21 cellular contexts compared by ENCODE assay signal in the genomic region with DNA sequence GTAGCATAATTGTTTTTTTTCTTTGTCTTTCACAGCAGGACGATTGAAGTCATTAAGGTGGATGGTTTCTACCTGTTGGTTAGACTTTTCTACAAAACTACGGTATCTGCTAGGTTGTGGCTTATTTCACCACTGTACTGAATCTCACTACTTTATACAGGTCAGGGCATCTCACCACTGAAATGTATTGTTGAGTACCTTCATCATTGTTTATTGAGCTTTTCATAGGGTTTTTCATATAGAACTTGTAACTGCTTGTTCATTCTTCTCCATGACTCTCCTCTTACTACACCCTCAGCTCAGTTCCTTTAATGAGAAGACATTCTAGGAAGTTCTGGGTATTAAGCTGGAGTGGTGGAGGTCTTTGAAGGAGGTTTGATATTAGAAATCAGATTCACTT.
DNase-seq lines count a peak whose midpoint lies in the region; ATAC-seq, FAIRE-seq and TF ChIP-seq lines count a peak whose summit lies in the region.
"Had no signal": no experiment of that assay in that cellular context is flagged by ENCODE, and none has a peak within 500 bp of the region (broad histone marks: within the 10 kb centered on the region; RNA-seq: fewer than 3 reads in every experiment).

No MANE protein-coding gene starts in this region.

- no peaks in the 10 kb centered on the region for H4K20me1 ChIP-seq in SK-N-SH (ENCODE audit: insufficient read depth)

- no peak overlapping the region for H3K4me3 Mint-ChIP-seq in activated T-helper 2 cell treated with anti-CD3 and anti-CD28 coated beads, Interferon-gamma antibody, Interleukin-2, Interleukin-4, amounts not matched to agents 10 μg/mL and 5 μg/mL and 100 μg/mL, durations not matched to agents 14 hours and 24 hours and 36 hours (ENCODE audit: low read depth)
- H3K4me3 Mint-ChIP-seq: CD4-positive, alpha-beta memory T cell had no signal

- no peaks in the 10 kb centered on the region for H3K9me2 ChIP-seq in SK-N-SH

- H3K27ac ChIP-seq in HEK293 (ENCODE audit: extremely low read depth, low read depth, low read length), result no peak overlapping the region
- peak overlapping the region; percentile 14 for H3K27ac ChIP-seq in epithelial cell of prostate
- H3K27ac ChIP-seq in SK-N-SH (ENCODE audit: low read depth in 2 of 2, low read length in 1 of 2), result no peak overlapping the region
- H3K27ac ChIP-seq: A549 had no signal

- ATAC-seq in HG03439 (IDR thresholded peaks at IDR 0.05; ENCODE audit: unreplicated experiment), result no peak
- ATAC-seq: A549 had no signal

- no peaks in the 10 kb centered on the region for H3K27me3 Mint-ChIP-seq in activated T-helper 2 cell treated with anti-CD3 and anti-CD28 coated beads, Interferon-gamma antibody, Interleukin-2, Interleukin-4, amounts not matched to agents 10 μg/mL and 5 μg/mL and 100 μg/mL, durations not matched to agents 14 hours and 24 hours and 36 hours (ENCODE audit: low read depth)
- H3K27me3 Mint-ChIP-seq: CD4-positive, alpha-beta memory T cell had no signal

- intact Hi-C loops in activated T-helper 2 cell treated with anti-CD3 and anti-CD28 coated beads, Interferon-gamma antibody, Interleukin-2, Interleukin-4, amounts not matched to agents 10 μg/mL and 5 μg/mL and 100 μg/mL, durations not matched to agents 14 hours and 24 hours and 36 hours (cut with micrococcal nuclease), result no loop called here

- no peaks in the 10 kb centered on the region for H3K9me3 ChIP-seq in HEK293 (ENCODE audit: control insufficient read depth, insufficient read depth, low read depth, low read length)
- no peaks in the 10 kb centered on the region for H3K9me3 ChIP-seq in SK-N-SH
- H3K9me3 ChIP-seq: A549, HAP-1 had no signal

- no peaks in the 10 kb centered on the region for H3K36me3 Mint-ChIP-seq in activated T-helper 2 cell treated with anti-CD3 and anti-CD28 coated beads, Interferon-gamma antibody, Interleukin-2, Interleukin-4, amounts not matched to agents 10 μg/mL and 5 μg/mL and 100 μg/mL, durations not matched to agents 14 hours and 24 hours and 36 hours (ENCODE audit: low read depth)

- CTCF ChIA-PET in HEK293 (lab: Yijun Ruan, JAX) (no interaction called here), SK-N-SH (lab: Yijun Ruan, JAX) (interaction anchor here (1.0 kb wide), 1 partner anchor 23 kb away, joined by 3 read pairs; no protein-coding TSS in a partner anchor)

- TF ChIP-seq EP300 in SK-N-SH (IDR thresholded peaks at IDR 0.05; ENCODE audit: borderline replicate concordance in 1 of 2, low read depth in 1 of 2, low read length in 1 of 2), result no peak

- H3K4me1 Mint-ChIP-seq in activated T-helper 2 cell treated with anti-CD3 and anti-CD28 coated beads, Interferon-gamma antibody, Interleukin-2, Interleukin-4, amounts not matched to agents 10 μg/mL and 5 μg/mL and 100 μg/mL, durations not matched to agents 14 hours and 24 hours and 36 hours (ENCODE audit: low read depth), result peaks cover 14% of the 10 kb centered on the region

- no peak for TF ChIP-seq RAD21 in SK-N-SH (IDR thresholded peaks at IDR 0.05; ENCODE audit: low read length)

- TF ChIP-seq CTCF in HEK293 (tag by site-specific recombination; IDR thresholded peaks at IDR 0.05) (no peak), SK-N-SH (IDR thresholded peaks at IDR 0.05) (no peak)

- H3K36me3 ChIP-seq in HEK293 (ENCODE audit: control insufficient read depth in 2 of 2, insufficient read depth in 1 of 2, low read length in 2 of 2) (no peaks in the 10 kb centered on the region), SK-N-SH (replicated peaks in 1 of 2; ENCODE audit: control insufficient read depth in 1 of 2, insufficient read depth in 2 of 2, low read length in 1 of 2) (no peaks in the 10 kb centered on the region)
- H3K36me3 ChIP-seq: HAP-1 had no signal

- H3K79me2 ChIP-seq in SK-N-SH (ENCODE audit: insufficient read depth), result peaks cover 26% of the 10 kb centered on the region; the same call in 1 of the 2 replicates

- POLR2A ChIA-PET in HEK293 (lab: Yijun Ruan, JAX), result no interaction called here
- POLR2A ChIA-PET in SK-N-SH (lab: Yijun Ruan, JAX), result no interaction called here

- TF ChIP-seq POLR2A in GM12891 (IDR thresholded peaks at IDR 0.05; ENCODE audit: low read depth, low read length), result no peak

- H3K4me3 ChIP-seq in HEK293 (ENCODE audit: low read depth, low read length) (no peak overlapping the region), SK-N-SH (ENCODE audit: low read depth in 2 of 2, low read length in 1 of 2) (no peak overlapping the region)
- H3K4me3 ChIP-seq: A549, HAP-1 had no signal

- H3K9ac ChIP-seq in SK-N-SH, result no peak overlapping the region

- peaks cover 7% of the 10 kb centered on the region for H3F3A ChIP-seq in SK-N-SH (replicated peaks; ENCODE audit: insufficient read depth)

- H3K4me2 ChIP-seq in SK-N-SH, result no peak overlapping the region
- H3K4me2 ChIP-seq: A549 had no signal

- H3K4me1 ChIP-seq in HEK293 (ENCODE audit: control insufficient read depth, insufficient read depth, low read length) (no peaks in the 10 kb centered on the region), SK-N-SH (ENCODE audit: control insufficient read depth in 1 of 2, insufficient read depth in 2 of 2, low read depth in 1 of 2, low read length in 1 of 2) (peaks cover 5 to 6% of the 10 kb centered on the region in 2 experiments; a peak in 3 of 4 replicates)
- H3K4me1 ChIP-seq: A549, HAP-1 had no signal

- H3K27ac Mint-ChIP-seq in activated T-helper 2 cell treated with anti-CD3 and anti-CD28 coated beads, Interferon-gamma antibody, Interleukin-2, Interleukin-4, amounts not matched to agents 10 μg/mL and 5 μg/mL and 100 μg/mL, durations not matched to agents 14 hours and 24 hours and 36 hours, result no peak overlapping the region
- H3K27ac Mint-ChIP-seq: CD4-positive, alpha-beta memory T cell had no signal

- H3K27me3 ChIP-seq in SK-N-SH (ENCODE audit: insufficient read depth), result no peaks in the 10 kb centered on the region

- WGBS in SK-N-SH (ENCODE audit: low lambda C conversion rate), result 80% methylated on average over 2 of the region's 2 CpGs

- no peak overlapping the region for H2AFZ ChIP-seq in SK-N-SH (ENCODE audit: low read depth)

- DNase-seq in GM12891 (ENCODE audit: insufficient read length, low spot score) (no peak), epithelial cell of prostate (ENCODE audit: low read depth, low spot score) (no peak), SK-N-SH (no peak)
- no peak for DNase-seq in activated T-helper 2 cell treated with anti-CD3 and anti-CD28 coated beads, Interferon-gamma antibody, Interleukin-2, Interleukin-4, amounts not matched to agents 10 μg/mL and 5 μg/mL and 100 μg/mL, durations not matched to agents 14 hours and 24 hours and 36 hours (ENCODE audit: low spot score)
- DNase-seq: 8988T; ACHN; AML-193; C1 segment of cervical spinal cord; Calu3; CD4-positive, alpha-beta memory T cell; COR-L47; DMS53; DMS79 treated with DMSO at 0.1 percent for 48 hours; GF-D8; GOT3 had no signal

- H3K9me3 Mint-ChIP-seq in activated T-helper 2 cell treated with anti-CD3 and anti-CD28 coated beads, Interferon-gamma antibody, Interleukin-2, Interleukin-4, amounts not matched to agents 10 μg/mL and 5 μg/mL and 100 μg/mL, durations not matched to agents 14 hours and 24 hours and 36 hours, result no peaks in the 10 kb centered on the region

- peak; percentile 50 for FAIRE-seq in GM12891 (lab: Jason Lieb, UNC)
- FAIRE-seq: GM18507, H54 had no signal

TF ChIP-seq in GM12891, 5 proteins besides CTCF, POLR2A, EP300 and RAD21:
- TF ChIP-seq POU2F2 (IDR thresholded peaks at IDR 0.05; ENCODE audit: low read depth, low read length), result no peak
- no peak for TF ChIP-seq POLR2AphosphoS5 (IDR thresholded peaks at IDR 0.05; ENCODE audit: low read depth, low read length)
- TF ChIP-seq PAX5 (IDR thresholded peaks at IDR 0.05; ENCODE audit: insufficient read depth, low read length, severe bottlenecking), result no peak
- TF ChIP-seq SPI1 (IDR thresholded peaks at IDR 0.05; ENCODE audit: low read depth, low read length), result no peak
- no peak for TF ChIP-seq TAF1 (IDR thresholded peaks at IDR 0.05; ENCODE audit: low read depth, low read length)

TF ChIP-seq in HEK293, 187 proteins besides CTCF, POLR2A, EP300 and RAD21:
- peak; percentile 25 for TF ChIP-seq ZNF510 (tag by site-specific recombination; IDR thresholded peaks at IDR 0.05; ENCODE audit: insufficient replicate concordance)
- TF ChIP-seq SCRT1 (tag by site-specific recombination; IDR thresholded peaks at IDR 0.05; ENCODE audit: borderline replicate concordance), result no peak
- TF ChIP-seq SP3 (tag by site-specific recombination; IDR thresholded peaks at IDR 0.05), result no peak

TF ChIP-seq in SK-N-SH, 30 proteins besides CTCF, POLR2A, EP300 and RAD21 (continues in another document):
- TF ChIP-seq, protein P1, sequence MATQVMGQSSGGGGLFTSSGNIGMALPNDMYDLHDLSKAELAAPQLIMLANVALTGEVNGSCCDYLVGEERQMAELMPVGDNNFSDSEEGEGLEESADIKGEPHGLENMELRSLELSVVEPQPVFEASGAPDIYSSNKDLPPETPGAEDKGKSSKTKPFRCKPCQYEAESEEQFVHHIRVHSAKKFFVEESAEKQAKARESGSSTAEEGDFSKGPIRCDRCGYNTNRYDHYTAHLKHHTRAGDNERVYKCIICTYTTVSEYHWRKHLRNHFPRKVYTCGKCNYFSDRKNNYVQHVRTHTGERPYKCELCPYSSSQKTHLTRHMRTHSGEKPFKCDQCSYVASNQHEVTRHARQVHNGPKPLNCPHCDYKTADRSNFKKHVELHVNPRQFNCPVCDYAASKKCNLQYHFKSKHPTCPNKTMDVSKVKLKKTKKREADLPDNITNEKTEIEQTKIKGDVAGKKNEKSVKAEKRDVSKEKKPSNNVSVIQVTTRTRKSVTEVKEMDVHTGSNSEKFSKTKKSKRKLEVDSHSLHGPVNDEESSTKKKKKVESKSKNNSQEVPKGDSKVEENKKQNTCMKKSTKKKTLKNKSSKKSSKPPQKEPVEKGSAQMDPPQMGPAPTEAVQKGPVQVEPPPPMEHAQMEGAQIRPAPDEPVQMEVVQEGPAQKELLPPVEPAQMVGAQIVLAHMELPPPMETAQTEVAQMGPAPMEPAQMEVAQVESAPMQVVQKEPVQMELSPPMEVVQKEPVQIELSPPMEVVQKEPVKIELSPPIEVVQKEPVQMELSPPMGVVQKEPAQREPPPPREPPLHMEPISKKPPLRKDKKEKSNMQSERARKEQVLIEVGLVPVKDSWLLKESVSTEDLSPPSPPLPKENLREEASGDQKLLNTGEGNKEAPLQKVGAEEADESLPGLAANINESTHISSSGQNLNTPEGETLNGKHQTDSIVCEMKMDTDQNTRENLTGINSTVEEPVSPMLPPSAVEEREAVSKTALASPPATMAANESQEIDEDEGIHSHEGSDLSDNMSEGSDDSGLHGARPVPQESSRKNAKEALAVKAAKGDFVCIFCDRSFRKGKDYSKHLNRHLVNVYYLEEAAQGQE (IDR thresholded peaks at IDR 0.05; ENCODE audit: low read depth, low read length), result no peak
- TF ChIP-seq FOXM1 (IDR thresholded peaks at IDR 0.05; ENCODE audit: low read depth) (no peak), FOSL2 (IDR thresholded peaks at IDR 0.05; ENCODE audit: borderline replicate concordance, low read depth) (no peak), JUND (IDR thresholded peaks at IDR 0.05) (no peak)
